In genomic region chr1:236451796-236452373, GRCh38 we compare ENCODE assay signal across 8 cellular contexts. TPM values are rescaled to one million over a fixed set of nuclear protein-coding genes. Genes with fewer than 3 reads are reported as not detected.
DNase-seq lines count a peak whose midpoint lies in the region; ATAC-seq, FAIRE-seq and TF ChIP-seq lines count a peak whose summit lies in the region.

No MANE protein-coding gene starts in this region.

- no peaks in the 10 kb centered on the region for H3K27me3 ChIP-seq in bronchial epithelial cell (ENCODE audit: control insufficient read depth, insufficient read depth, low read length)
- no peaks in the 10 kb centered on the region for H3K27me3 ChIP-seq in parathyroid adenoma (ENCODE audit: control insufficient read depth, insufficient read depth, low read length)

- H3K79me2 ChIP-seq in parathyroid adenoma: no peaks in the 10 kb centered on the region

- H3K4me1 Mint-ChIP-seq in HFFc6 (ENCODE audit: low read depth): no peaks in the 10 kb centered on the region

- H3K9me3 ChIP-seq in parathyroid adenoma (ENCODE audit: control insufficient read depth, low read length): no peaks in the 10 kb centered on the region

- no peak overlapping the region for H3K4me2 ChIP-seq in parathyroid adenoma (ENCODE audit: low read length)

- DNase-seq in EH (ENCODE audit: low read depth) (peak; percentile 38), HFFc6 (no peak), T-helper 2 cell (peak in 4 of 5 experiments; percentile 8 to 67 (median 21)), bronchial epithelial cell (ENCODE audit: low read depth) (peak; percentile 8), NCI-H2081 (lab: John Stamatoyannopoulos, UW) (no peak), DMS79 (lab: John Stamatoyannopoulos, UW) (no peak)

- H3K27ac Mint-ChIP-seq in HFFc6: no peak overlapping the region

- no peak for ATAC-seq in HG02623 (IDR thresholded peaks at IDR 0.05; ENCODE audit: unreplicated experiment)

- H3K27me3 Mint-ChIP-seq in HFFc6 (ENCODE audit: insufficient read depth): no peaks in the 10 kb centered on the region; the same call in 1 of the 2 replicates

- no peak overlapping the region for H3K4me3 Mint-ChIP-seq in HFFc6

- H3K27ac ChIP-seq in parathyroid adenoma: no peak overlapping the region

- H2AFZ ChIP-seq in parathyroid adenoma: no peak overlapping the region

- TF ChIP-seq CTCF in HFFc6 (IDR thresholded peaks at IDR 0.05) (peak; percentile 56), bronchial epithelial cell (IDR thresholded peaks at IDR 0.05; ENCODE audit: insufficient read depth, low read length, severe bottlenecking) (peak; percentile 53), parathyroid adenoma (IDR thresholded peaks at IDR 0.05) (peak; percentile 12)

- H3K36me3 ChIP-seq in bronchial epithelial cell (ENCODE audit: control insufficient read depth, insufficient read depth, low read length): no peaks in the 10 kb centered on the region
- no peaks in the 10 kb centered on the region for H3K36me3 ChIP-seq in parathyroid adenoma (ENCODE audit: control insufficient read depth, insufficient read depth, low read length)

- no peak for FAIRE-seq in bronchial epithelial cell (lab: Jason Lieb, UNC)

- no peak overlapping the region for H3K9ac ChIP-seq in parathyroid adenoma

- H3K4me1 ChIP-seq in parathyroid adenoma: no peaks in the 10 kb centered on the region

- no peak overlapping the region for H3K4me3 ChIP-seq in bronchial epithelial cell (ENCODE audit: low read depth, low read length)
- no peak overlapping the region for H3K4me3 ChIP-seq in parathyroid adenoma (ENCODE audit: low read depth, low read length)

- H3K36me3 Mint-ChIP-seq in HFFc6 (ENCODE audit: low read depth): no peaks in the 10 kb centered on the region

- peaks cover 13% of the 10 kb centered on the region; the same call in 1 of the 2 replicates for H3K9me3 Mint-ChIP-seq in HFFc6

RNA-seq across cellular contexts. Expression of gene EDARADD, which starts 57.8 kb away (rescaled TPM):
- under 1 TPM in 2 of 6 experiments, not detected in 4; 0.43 TPM for total RNA-seq in HFFc6 (2021; fragmentation: NEBNext Ultra II Directional; extraction: Animal tissue kit (Norgen Biotek cat#: 25700))
- 2.6 and 3.5 TPM in 2 replicates for total RNA-seq in bronchial epithelial cell

Comparison
In these comparisons a context has a peak if more than half of its experiments do, and no peak if none do; other contexts are left out.
1. DNase-seq: peak in EH (single experiment), T-helper 2 cell (4 of 5) and bronchial epithelial cell (single experiment); none in HFFc6 (single experiment), NCI-H2081 (0 of 2) and DMS79 (single experiment).
2. Peak in every context shown above with its lines, with median percentiles within 50 percentile points of each other: CTCF ChIP-seq.